8 cellular contexts compared by ENCODE assay signal in genomic region chrX:140733766-140734342, GRCh38. TPM values are rescaled to one million over a fixed set of nuclear protein-coding genes. Genes with fewer than 3 reads are reported as not detected.
DNase-seq lines count a peak whose midpoint lies in the region; ATAC-seq and TF ChIP-seq lines count a peak whose summit lies in the region.

No MANE protein-coding gene starts in this region.

- H3K4me3 ChIP-seq in Jurkat, Clone E6-1 (ENCODE audit: low read length) = no peak overlapping the region
- H3K4me3 ChIP-seq in fibroblast of villous mesenchyme (ENCODE audit: low read depth, low read length) = no peak overlapping the region

- peak; percentile 78 for TF ChIP-seq CTCF in fibroblast of villous mesenchyme (IDR thresholded peaks at IDR 0.05; ENCODE audit: insufficient read depth, low read depth, low read length)

- DNase-seq in NOMO-1 (lab: John Stamatoyannopoulos, UW; ENCODE audit: unreplicated experiment in 2 of 2) = peak; percentile 30 to 41
- no peak for DNase-seq in NOMO-1 treated with dmso at 0.1 percent for 144 hours (lab: John Stamatoyannopoulos, UW; ENCODE audit: unreplicated experiment)
- peak; percentile 12 for DNase-seq in Jurkat, Clone E6-1 (ENCODE audit: low read depth, low spot score)
- DNase-seq in SW 1271 (lab: John Stamatoyannopoulos, UW) = peak; percentile 4 to 19
- DNase-seq in fibroblast of villous mesenchyme (ENCODE audit: low read depth) = peak; percentile 42
- DNase-seq in retina = peak; percentile 42

- ATAC-seq in GM21390 (IDR thresholded peaks at IDR 0.05; ENCODE audit: unreplicated experiment) (peak; percentile 57), GM18520 (IDR thresholded peaks at IDR 0.05; ENCODE audit: unreplicated experiment) (no peak)

RNA-seq across cellular contexts. Expression of gene LINC00632, which starts 24.3 kb away (rescaled TPM):
- polyA plus RNA-seq in Jurkat, Clone E6-1 (2012; ENCODE audit: insufficient read depth, insufficient read length) = not detected
- 5.2 and 7.4 TPM in 2 replicates for total RNA-seq in fibroblast of villous mesenchyme
